In the genomic region with DNA sequence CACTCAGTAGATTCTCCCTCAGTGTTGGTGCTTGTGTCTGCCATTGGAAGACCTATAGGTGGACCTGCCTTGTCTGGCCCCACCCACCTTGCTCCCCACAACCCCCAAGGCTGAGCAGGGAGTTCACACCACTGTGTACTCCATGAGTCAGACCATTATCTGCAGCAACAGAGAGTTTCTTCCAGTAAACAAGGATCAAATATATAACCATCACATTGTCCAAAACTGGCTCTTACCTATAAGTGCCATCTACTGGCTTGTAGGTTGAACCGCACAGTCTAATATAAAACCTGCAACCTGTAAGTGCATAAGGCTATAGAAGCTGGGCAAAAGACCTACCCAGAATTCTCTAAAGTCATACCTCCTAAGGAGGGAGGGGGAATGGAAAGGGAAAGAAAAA, we compare ENCODE assay signal across 21 cellular contexts. TPM values are rescaled to one million over a fixed set of nuclear protein-coding genes. Genes with fewer than 3 reads are reported as not detected.
DNase-seq lines count a peak whose midpoint lies in the region; ATAC-seq, FAIRE-seq and TF ChIP-seq lines count a peak whose summit lies in the region.
"Had no signal": no experiment of that assay in that cellular context is flagged by ENCODE, and none has a peak within 500 bp of the region (broad histone marks: within the 10 kb centered on the region; RNA-seq: fewer than 3 reads in every experiment).

No MANE protein-coding gene starts in this region.

- H3K9ac ChIP-seq in OCI-LY3 (ENCODE audit: low read length) (no peak overlapping the region), endodermal cell (ENCODE audit: extremely low read depth, low read length, poor library complexity, severe bottlenecking) (no peak overlapping the region), HepG2 (ENCODE audit: insufficient read depth, low read depth, low read length) (no peak overlapping the region)
- H3K9ac ChIP-seq: neural progenitor cell had no signal

- H3K27ac Mint-ChIP-seq in GM23338 (0 out of 2 replicates have a peak overlapping the region, but pooled peaks have one; percentile 59), endodermal cell (no peak overlapping the region)
- H3K27ac Mint-ChIP-seq: activated CD4-positive, alpha-beta memory T cell treated with anti-CD3 and anti-CD28 coated beads, Interleukin-2, amount 10 ng/mL, durations not matched to agents 7 days and 5 days; activated naive CD8-positive, alpha-beta T cell treated with anti-CD3 and anti-CD28 coated beads, Interleukin-2, amount 10 ng/mL, durations not matched to agents 7 days and 5 days; mesothelial cell of epicardium; neural progenitor cell; T-cell had no signal

- WGBS in endodermal cell (ENCODE audit: insufficient coverage in 1 of 2, insufficient read length in 1 of 2), 2 experiments, result 100% methylated on average over 1 of the region's 1 CpG; no CpG with 5 or more reads in 1 of the 2 experiments
- 100% methylated on average over 1 of the region's 1 CpG for WGBS in HepG2 (ENCODE audit: low lambda C conversion rate)

- H3K27me3 ChIP-seq in GM23338 (ENCODE audit: insufficient read depth), result no peaks in the 10 kb centered on the region
- no peaks in the 10 kb centered on the region for H3K27me3 ChIP-seq in OCI-LY3 (ENCODE audit: low read depth, low read length)
- H3K27me3 ChIP-seq in endodermal cell (ENCODE audit: control insufficient read depth, insufficient read depth, low read length, poor library complexity, severe bottlenecking), result no peaks in the 10 kb centered on the region
- no peaks in the 10 kb centered on the region for H3K27me3 ChIP-seq in HepG2 (ENCODE audit: control insufficient read depth in 1 of 2, insufficient read depth in 2 of 2, low read length in 2 of 2)
- H3K27me3 ChIP-seq: cardiac muscle cell, neural progenitor cell had no signal

- no peaks in the 10 kb centered on the region for H3K27me3 Mint-ChIP-seq in GM23338 (ENCODE audit: insufficient read depth, low read depth, poor library complexity)
- H3K27me3 Mint-ChIP-seq in endodermal cell (ENCODE audit: insufficient read depth), result no peaks in the 10 kb centered on the region
- H3K27me3 Mint-ChIP-seq: activated CD4-positive, alpha-beta memory T cell treated with anti-CD3 and anti-CD28 coated beads, Interleukin-2, amount 10 ng/mL, durations not matched to agents 7 days and 5 days; activated naive CD8-positive, alpha-beta T cell treated with anti-CD3 and anti-CD28 coated beads, Interleukin-2, amount 10 ng/mL, durations not matched to agents 7 days and 5 days; T-cell had no signal

- TF ChIP-seq RAD21 in HepG2 (CRISPR knock-in tag; IDR thresholded peaks at IDR 0.05), result no peak

- DNase-seq in GM23338 (ENCODE audit: low spot score) (no peak), endodermal cell (no peak), HepG2 (ENCODE audit: low spot score) (peak; percentile 34), D341Med (ENCODE audit: low spot score) (no peak), H54 (ENCODE audit: insufficient read length, low spot score) (no peak)
- DNase-seq in activated naive CD4-positive, alpha-beta T cell treated with Interleukin-2 at 50 U/mL for 16 hours, result no peak
- DNase-seq: activated CD4-positive, alpha-beta memory T cell treated with anti-CD3 and anti-CD28 coated beads, Interleukin-2, amount 10 ng/mL, durations not matched to agents 7 days and 5 days; activated naive CD8-positive, alpha-beta T cell treated with anti-CD3 and anti-CD28 coated beads, Interleukin-2, amount 10 ng/mL, durations not matched to agents 7 days and 5 days; COR-L47; kidney glomerular epithelial cell; NCI-H1436; stimulated activated CD8-positive, alpha-beta memory T cell treated with anti-CD3 and anti-CD28 coated beads, Interleukin-4, amount 100 ng/mL, for 48 hours; substantia nigra; T-cell had no signal

- FAIRE-seq in HepG2 (lab: Jason Lieb, UNC) (no peak), H54 (lab: Jason Lieb, UNC) (no peak)

- H3F3A ChIP-seq in GM23338 (replicated peaks; ENCODE audit: low read depth), result no peaks in the 10 kb centered on the region

- H3K36me3 Mint-ChIP-seq in GM23338 (ENCODE audit: low read depth) (peaks cover 25% of the 10 kb centered on the region), endodermal cell (ENCODE audit: low read depth) (peaks cover 33% of the 10 kb centered on the region)

- TF ChIP-seq CTCF in GM23338 (conservative IDR thresholded peaks at IDR 0.05; ENCODE audit: low read depth in 2 of 2), result peak; percentile 25 to 38; a peak in 3 of 4 replicates
- peak; percentile 33 for TF ChIP-seq CTCF in OCI-LY3 (IDR thresholded peaks at IDR 0.05; ENCODE audit: low read depth, low read length)
- peak; percentile 49 for TF ChIP-seq CTCF in endodermal cell (conservative IDR thresholded peaks at IDR 0.05)
- peak; percentile 49 for TF ChIP-seq CTCF in HepG2 (CRISPR knock-in tag; IDR thresholded peaks at IDR 0.05)

- intact Hi-C loops in HepG2 (cut with micrococcal nuclease; ENCODE audit: unreplicated experiment), result loop anchor here (2.0 to 5.0 kb wide), 2 partner anchors 34 to 131 kb away; no protein-coding TSS in a partner anchor

- no peak for ATAC-seq in GM23338
- ATAC-seq in HepG2, result peak; percentile 76
- ATAC-seq in HG02610 (IDR thresholded peaks at IDR 0.05; ENCODE audit: unreplicated experiment), result no peak
- ATAC-seq: T-cell had no signal

- no TSS peak for BruUV-seq in HepG2 (replicated peaks; lab: Mats Ljungman, UMichigan)

- H3K9me3 ChIP-seq in OCI-LY3 (ENCODE audit: insufficient read depth, low read length) (no peaks in the 10 kb centered on the region), endodermal cell (ENCODE audit: control insufficient read depth, low read length) (peaks cover 29% of the 10 kb centered on the region), HepG2 (ENCODE audit: low read length) (peaks cover 38% of the 10 kb centered on the region)

- peaks cover 22% of the 10 kb centered on the region for H3K9me3 Mint-ChIP-seq in GM23338
- H3K9me3 Mint-ChIP-seq in endodermal cell, result peaks cover 31% of the 10 kb centered on the region

- 0 out of 2 replicates have a peak, but pooled peaks cover 3% of the 10 kb centered on the region for H3K79me2 ChIP-seq in GM23338 (replicated peaks; ENCODE audit: insufficient read depth)
- no peaks in the 10 kb centered on the region for H3K79me2 ChIP-seq in OCI-LY3 (ENCODE audit: low read length)
- peaks cover 2% of the 10 kb centered on the region for H3K79me2 ChIP-seq in HepG2 (ENCODE audit: insufficient read depth, low read length)

- TF ChIP-seq POLR2A in HepG2 (IDR thresholded peaks at IDR 0.05; ENCODE audit: insufficient read depth in 1 of 2, low read depth in 2 of 2, low read length in 2 of 2) (no peak), H54 (IDR thresholded peaks at IDR 0.05; ENCODE audit: low read depth, low read length) (no peak)

- H3K4me3 ChIP-seq in GM23338 (no peak overlapping the region), OCI-LY3 (ENCODE audit: low read length) (no peak overlapping the region), endodermal cell (ENCODE audit: low read length) (no peak overlapping the region), HepG2 (replicated peaks in 1 of 3; ENCODE audit: insufficient read depth in 1 of 3, low read depth in 2 of 3, low read length in 3 of 3) (no peak overlapping the region)
- H3K4me3 ChIP-seq: cardiac muscle cell, neural progenitor cell had no signal

- H3K4me1 ChIP-seq in GM23338 (ENCODE audit: insufficient read depth), result no peaks in the 10 kb centered on the region
- no peaks in the 10 kb centered on the region for H3K4me1 ChIP-seq in OCI-LY3 (ENCODE audit: low read length)
- no peaks in the 10 kb centered on the region for H3K4me1 ChIP-seq in endodermal cell (ENCODE audit: control insufficient read depth, insufficient read depth, low read length)
- H3K4me1 ChIP-seq in HepG2 (ENCODE audit: insufficient read depth, low read length), result peaks cover 10% of the 10 kb centered on the region; the same call in 1 of the 2 replicates
- H3K4me1 ChIP-seq: neural progenitor cell had no signal

- POLR2A ChIA-PET in HepG2 (lab: Yijun Ruan, JAX), result no interaction called here

- H3K36me3 ChIP-seq in GM23338 (ENCODE audit: insufficient read depth) (no peaks in the 10 kb centered on the region), OCI-LY3 (replicated peaks; ENCODE audit: low read depth, low read length) (peaks cover 3% of the 10 kb centered on the region), endodermal cell (ENCODE audit: control insufficient read depth, insufficient read depth, low read length) (no peaks in the 10 kb centered on the region), HepG2 (replicated peaks in 1 of 2; ENCODE audit: control insufficient read depth in 1 of 2, insufficient read depth in 2 of 2, low read length in 2 of 2) (0 out of 5 replicates have a peak, but pooled peaks cover 0 to 3% of the 10 kb centered on the region in 2 experiments)
- H3K36me3 ChIP-seq: cardiac muscle cell had no signal

- H3K9me2 ChIP-seq in GM23338 (ENCODE audit: insufficient read depth), result no peaks in the 10 kb centered on the region; the same call in 1 of the 2 replicates

- H4K20me1 ChIP-seq in GM23338 (replicated peaks; ENCODE audit: insufficient read depth), result no peaks in the 10 kb centered on the region
- no peaks in the 10 kb centered on the region for H4K20me1 ChIP-seq in OCI-LY3 (ENCODE audit: insufficient read depth, low read length)
- H4K20me1 ChIP-seq in HepG2 (ENCODE audit: insufficient read depth, low read length), result no peaks in the 10 kb centered on the region

- H3K4me2 ChIP-seq in GM23338 (no peak overlapping the region), OCI-LY3 (ENCODE audit: low read length) (no peak overlapping the region), HepG2 (ENCODE audit: low read depth, low read length) (no peak overlapping the region)
- H3K4me2 ChIP-seq: neural progenitor cell had no signal

- no peak overlapping the region for H2AFZ ChIP-seq in GM23338
- H2AFZ ChIP-seq in OCI-LY3 (ENCODE audit: low read depth, low read length), result no peak overlapping the region
- H2AFZ ChIP-seq in HepG2 (ENCODE audit: low read length), result no peak overlapping the region
- H2AFZ ChIP-seq: neural progenitor cell had no signal

- H3K4me3 Mint-ChIP-seq in GM23338 (no peak overlapping the region), endodermal cell (no peak overlapping the region)
- H3K4me3 Mint-ChIP-seq: activated CD4-positive, alpha-beta memory T cell treated with anti-CD3 and anti-CD28 coated beads, Interleukin-2, amount 10 ng/mL, durations not matched to agents 7 days and 5 days; activated naive CD8-positive, alpha-beta T cell treated with anti-CD3 and anti-CD28 coated beads, Interleukin-2, amount 10 ng/mL, durations not matched to agents 7 days and 5 days; mesothelial cell of epicardium; neural progenitor cell; T-cell had no signal

- H3K4me1 Mint-ChIP-seq in GM23338 (no peaks in the 10 kb centered on the region), endodermal cell (no peaks in the 10 kb centered on the region)
- H3K4me1 Mint-ChIP-seq: activated CD4-positive, alpha-beta memory T cell treated with anti-CD3 and anti-CD28 coated beads, Interleukin-2, amount 10 ng/mL, durations not matched to agents 7 days and 5 days; mesothelial cell of epicardium; neural progenitor cell; T-cell had no signal

- in situ Hi-C loops in HepG2 (cut with HindIII; ENCODE audit: extremely low pct_ligation_motif_present, low pct_unique_long_range_greater_than_20kb), result no loop called here

- H3K27ac ChIP-seq in GM23338 (ENCODE audit: low read depth), result no peak overlapping the region
- H3K27ac ChIP-seq in OCI-LY3 (ENCODE audit: low read length), result no peak overlapping the region
- H3K27ac ChIP-seq in endodermal cell (ENCODE audit: low read depth, low read length), result no peak overlapping the region
- H3K27ac ChIP-seq in HepG2 (ENCODE audit: extremely low read length, insufficient read depth, low read length), result no peak overlapping the region
- H3K27ac ChIP-seq: cardiac muscle cell, neural progenitor cell had no signal

- CTCF ChIA-PET in HepG2 (lab: Yijun Ruan, JAX; ENCODE audit: low intra/inter-chr PET ratio, low total read pairs), result interaction anchor here (1.2 to 1.5 kb wide), 2 partner anchors 34 to 130 kb away, joined by 5 to 13 read pairs; no protein-coding TSS in a partner anchor

- no peak for TF ChIP-seq EP300 in HepG2 (IDR thresholded peaks at IDR 0.05; ENCODE audit: low read depth in 2 of 2, low read length in 2 of 2)
- no peak for TF ChIP-seq EP300 in HepG2 (CRISPR knock-in tag; IDR thresholded peaks at IDR 0.05; ENCODE audit: borderline replicate concordance)

RNA-seq across cellular contexts. Expression of a gene that starts 7.9 kb away (rescaled TPM):
- total RNA-seq in GM23338 (2014; rRNA removed; shearing (Covaris generic)), result 3.6 and 6.1 TPM in 2 replicates
- polyA plus RNA-seq in GM23338 (2016; fragmentation: Nextera tagmentation; extraction: Ambion mirVana) (not detected in 2 replicates), HepG2 (2011; rRNA removed) (0.27 and 0.33 TPM in 2 replicates)
- total RNA-seq in endodermal cell (1 to 10 TPM; 1.2 to 5.1 TPM), HepG2 (2016; rRNA removed; fragmentation: Illumina TruSeq; extraction: Trizol) (0.46 and 1.3 TPM in 2 replicates)
- polyA plus RNA-seq in endodermal cell (2013, experiment 1 of 2), result 0.18 TPM
- 0.37 TPM for polyA plus RNA-seq in endodermal cell (2013, experiment 2 of 2)
- not detected in 2 replicates for total RNA-seq in HepG2 (2016; cell fraction: cytosol; rRNA removed; fragmentation: Illumina TruSeq; extraction: Trizol; ENCODE audit: low read depth)
- total RNA-seq in HepG2 (2016; cell fraction: insoluble cytoplasmic fraction; rRNA removed; fragmentation: Illumina TruSeq; extraction: Trizol), result 0.15 and 1.4 TPM in 2 replicates
- total RNA-seq in HepG2 (2016; cell fraction: membrane; rRNA removed; fragmentation: Illumina TruSeq; extraction: Trizol), result not detected in 2 replicates
- 9.6 and 11.5 TPM in 2 replicates for total RNA-seq in HepG2 (2016; cell fraction: nucleus; rRNA removed; fragmentation: Illumina TruSeq; extraction: Trizol)
- polyA plus RNA-seq in HepG2 (2011; cell fraction: cytosol; rRNA removed), result not detected in 2 replicates
- 0.85 and 1.1 TPM in 2 replicates for polyA plus RNA-seq in HepG2 (2011; cell fraction: nucleus; rRNA removed)
- polyA plus RNA-seq in HepG2 (2012), result not detected in 2 replicates
- polyA plus RNA-seq in HepG2 (2016; cell fraction: cytosol; fragmentation: Illumina TruSeq; extraction: Trizol; ENCODE audit: low read depth), result not detected in 2 replicates
- not detected in 2 replicates for polyA plus RNA-seq in HepG2 (2016; cell fraction: insoluble cytoplasmic fraction; fragmentation: Illumina TruSeq; extraction: Trizol; ENCODE audit: low read depth)
- polyA plus RNA-seq in HepG2 (2016; cell fraction: membrane; fragmentation: Illumina TruSeq; extraction: Trizol; ENCODE audit: low read depth), result not detected in 2 replicates
- polyA plus RNA-seq in HepG2 (2016; cell fraction: nucleus; fragmentation: Illumina TruSeq; extraction: Trizol; ENCODE audit: insufficient read depth, low read depth), result 0.29 and 0.65 TPM in 2 replicates
- polyA minus RNA-seq in HepG2 (2011; rRNA and poly(A)+ RNA removed; ENCODE audit: low replicate concordance), result 2.6 and 3.8 TPM in 2 replicates
- not detected in 2 replicates for polyA minus RNA-seq in HepG2 (2011; cell fraction: cytosol; rRNA and poly(A)+ RNA removed)
- polyA minus RNA-seq in HepG2 (2011; cell fraction: nucleus; rRNA and poly(A)+ RNA removed), result 42.8 and 44.7 TPM in 2 replicates
- total RNA-seq: G401 had no signal
- polyA plus RNA-seq: cardiac muscle cell had no signal

RNA-seq across cellular contexts. Expression of a gene that starts 17.4 kb away (rescaled TPM):
- total RNA-seq in GM23338 (2014; rRNA removed; shearing (Covaris generic)), result 8.3 and 19.0 TPM in 2 replicates
- polyA plus RNA-seq in GM23338 (2016; fragmentation: Nextera tagmentation; extraction: Ambion mirVana) (34.2 and 42.9 TPM in 2 replicates), HepG2 (2011; rRNA removed) (5.3 and 6.4 TPM in 2 replicates)
- total RNA-seq in endodermal cell (10 to 100 TPM; 13.4 to 42.6 TPM), HepG2 (2016; rRNA removed; fragmentation: Illumina TruSeq; extraction: Trizol) (5.5 and 18.8 TPM in 2 replicates)
- polyA plus RNA-seq in endodermal cell (2013, experiment 1 of 2), result 2.9 TPM
- polyA plus RNA-seq in endodermal cell (2013, experiment 2 of 2), result 5.7 TPM
- 13.1 and 13.6 TPM in 2 replicates for total RNA-seq in HepG2 (2016; cell fraction: cytosol; rRNA removed; fragmentation: Illumina TruSeq; extraction: Trizol; ENCODE audit: low read depth)
- 6.6 and 18.8 TPM in 2 replicates for total RNA-seq in HepG2 (2016; cell fraction: insoluble cytoplasmic fraction; rRNA removed; fragmentation: Illumina TruSeq; extraction: Trizol)
- 4.7 and 7.6 TPM in 2 replicates for total RNA-seq in HepG2 (2016; cell fraction: membrane; rRNA removed; fragmentation: Illumina TruSeq; extraction: Trizol)
- total RNA-seq in HepG2 (2016; cell fraction: nucleus; rRNA removed; fragmentation: Illumina TruSeq; extraction: Trizol), result 87.8 and 89.7 TPM in 2 replicates
- 4.5 and 5.0 TPM in 2 replicates for polyA plus RNA-seq in HepG2 (2011; cell fraction: cytosol; rRNA removed)
- 14.4 and 22.7 TPM in 2 replicates for polyA plus RNA-seq in HepG2 (2011; cell fraction: nucleus; rRNA removed)
- polyA plus RNA-seq in HepG2 (2012), result 3.9 and 5.7 TPM in 2 replicates
- polyA plus RNA-seq in HepG2 (2016; cell fraction: cytosol; fragmentation: Illumina TruSeq; extraction: Trizol; ENCODE audit: low read depth), result 1.4 and 1.7 TPM in 2 replicates
- 1.7 and 3.4 TPM in 2 replicates for polyA plus RNA-seq in HepG2 (2016; cell fraction: insoluble cytoplasmic fraction; fragmentation: Illumina TruSeq; extraction: Trizol; ENCODE audit: low read depth)
- polyA plus RNA-seq in HepG2 (2016; cell fraction: membrane; fragmentation: Illumina TruSeq; extraction: Trizol; ENCODE audit: low read depth), result 3.5 and 3.9 TPM in 2 replicates
- 10.0 and 13.8 TPM in 2 replicates for polyA plus RNA-seq in HepG2 (2016; cell fraction: nucleus; fragmentation: Illumina TruSeq; extraction: Trizol; ENCODE audit: insufficient read depth, low read depth)
- polyA minus RNA-seq in HepG2 (2011; rRNA and poly(A)+ RNA removed; ENCODE audit: low replicate concordance), result 17.3 and 25.1 TPM in 2 replicates
- 8.8 and 9.3 TPM in 2 replicates for polyA minus RNA-seq in HepG2 (2011; cell fraction: cytosol; rRNA and poly(A)+ RNA removed)
- 310 and 318 TPM in 2 replicates for polyA minus RNA-seq in HepG2 (2011; cell fraction: nucleus; rRNA and poly(A)+ RNA removed)

RNA-seq across cellular contexts. Expression of a gene that starts 27.6 kb away (rescaled TPM):
- 0.69 TPM in 1 of 2 replicates, not detected in the other for total RNA-seq in GM23338 (2014; rRNA removed; shearing (Covaris generic))
- polyA plus RNA-seq in GM23338 (2016; fragmentation: Nextera tagmentation; extraction: Ambion mirVana) (0.36 TPM in 1 of 2 replicates, not detected in the other), HepG2 (2011; rRNA removed) (0.48 and 1.3 TPM in 2 replicates)
- total RNA-seq in endodermal cell (1 to 10 TPM in 1 of 2 donors, not detected in 1; 1.2 TPM), HepG2 (2016; rRNA removed; fragmentation: Illumina TruSeq; extraction: Trizol) (0.24 TPM in 1 of 2 replicates, not detected in the other)
- polyA plus RNA-seq in endodermal cell (2013, experiment 1 of 2), result not detected
- polyA plus RNA-seq in endodermal cell (2013, experiment 2 of 2), result not detected
- 0.44 TPM in 1 of 2 replicates, not detected in the other for total RNA-seq in HepG2 (2016; cell fraction: cytosol; rRNA removed; fragmentation: Illumina TruSeq; extraction: Trizol; ENCODE audit: low read depth)
- total RNA-seq in HepG2 (2016; cell fraction: insoluble cytoplasmic fraction; rRNA removed; fragmentation: Illumina TruSeq; extraction: Trizol), result not detected in 2 replicates
- total RNA-seq in HepG2 (2016; cell fraction: membrane; rRNA removed; fragmentation: Illumina TruSeq; extraction: Trizol), result not detected in 2 replicates
- total RNA-seq in HepG2 (2016; cell fraction: nucleus; rRNA removed; fragmentation: Illumina TruSeq; extraction: Trizol), result 0.81 TPM in 1 of 2 replicates, not detected in the other
- 0.97 and 1.1 TPM in 2 replicates for polyA plus RNA-seq in HepG2 (2011; cell fraction: cytosol; rRNA removed)
- 1.5 and 2.1 TPM in 2 replicates for polyA plus RNA-seq in HepG2 (2011; cell fraction: nucleus; rRNA removed)
- polyA plus RNA-seq in HepG2 (2012), result 0.77 and 1.9 TPM in 2 replicates
- not detected in 2 replicates for polyA plus RNA-seq in HepG2 (2016; cell fraction: cytosol; fragmentation: Illumina TruSeq; extraction: Trizol; ENCODE audit: low read depth)
- polyA plus RNA-seq in HepG2 (2016; cell fraction: insoluble cytoplasmic fraction; fragmentation: Illumina TruSeq; extraction: Trizol; ENCODE audit: low read depth), result not detected in 2 replicates
- not detected in 2 replicates for polyA plus RNA-seq in HepG2 (2016; cell fraction: membrane; fragmentation: Illumina TruSeq; extraction: Trizol; ENCODE audit: low read depth)
- not detected in 2 replicates for polyA plus RNA-seq in HepG2 (2016; cell fraction: nucleus; fragmentation: Illumina TruSeq; extraction: Trizol; ENCODE audit: insufficient read depth, low read depth)
- 0.76 and 5.4 TPM in 2 replicates for polyA minus RNA-seq in HepG2 (2011; rRNA and poly(A)+ RNA removed; ENCODE audit: low replicate concordance)
- not detected in 2 replicates for polyA minus RNA-seq in HepG2 (2011; cell fraction: cytosol; rRNA and poly(A)+ RNA removed)
- 4.0 and 4.8 TPM in 2 replicates for polyA minus RNA-seq in HepG2 (2011; cell fraction: nucleus; rRNA and poly(A)+ RNA removed)
- total RNA-seq: activated CD4-positive, alpha-beta memory T cell treated with anti-CD3 and anti-CD28 coated beads, Interleukin-2, amount 10 ng/mL, durations not matched to agents 7 days and 5 days; activated naive CD8-positive, alpha-beta T cell treated with anti-CD3 and anti-CD28 coated beads, Interleukin-2, amount 10 ng/mL, durations not matched to agents 7 days and 5 days; cardiac muscle cell; G401; mesothelial cell of epicardium; pulmonary artery endothelial cell; T-cell had no signal

RNA-seq across cellular contexts. Expression of a gene that starts 37.6 kb away (rescaled TPM):
- total RNA-seq in GM23338 (2014; rRNA removed; shearing (Covaris generic)), result 4.9 and 5.9 TPM in 2 replicates
- 1.1 and 2.6 TPM in 2 replicates for polyA plus RNA-seq in GM23338 (2016; fragmentation: Nextera tagmentation; extraction: Ambion mirVana)
- total RNA-seq in endodermal cell, result 1 to 10 TPM; 2.0 to 8.1 TPM
- 0.82 TPM for polyA plus RNA-seq in endodermal cell (2013, experiment 1 of 2)
- polyA plus RNA-seq in endodermal cell (2013, experiment 2 of 2), result 1.5 TPM
- 0.32 and 2.3 TPM in 2 replicates for total RNA-seq in HepG2 (2016; rRNA removed; fragmentation: Illumina TruSeq; extraction: Trizol)
- not detected in 2 replicates for total RNA-seq in HepG2 (2016; cell fraction: cytosol; rRNA removed; fragmentation: Illumina TruSeq; extraction: Trizol; ENCODE audit: low read depth)
- 0.15 and 1.6 TPM in 2 replicates for total RNA-seq in HepG2 (2016; cell fraction: insoluble cytoplasmic fraction; rRNA removed; fragmentation: Illumina TruSeq; extraction: Trizol)
- 0.19 and 0.21 TPM in 2 replicates for total RNA-seq in HepG2 (2016; cell fraction: membrane; rRNA removed; fragmentation: Illumina TruSeq; extraction: Trizol)
- total RNA-seq in HepG2 (2016; cell fraction: nucleus; rRNA removed; fragmentation: Illumina TruSeq; extraction: Trizol), result 13.3 and 14.1 TPM in 2 replicates
- 0.86 and 1.1 TPM in 2 replicates for polyA plus RNA-seq in HepG2 (2011; rRNA removed)
- polyA plus RNA-seq in HepG2 (2011; cell fraction: cytosol; rRNA removed), result 0.07 and 0.17 TPM in 2 replicates
- 2.7 TPM in 2 replicates for polyA plus RNA-seq in HepG2 (2011; cell fraction: nucleus; rRNA removed)
- polyA plus RNA-seq in HepG2 (2012), result 0.68 and 0.76 TPM in 2 replicates
- 0.09 and 0.14 TPM in 2 replicates for polyA plus RNA-seq in HepG2 (2016; cell fraction: cytosol; fragmentation: Illumina TruSeq; extraction: Trizol; ENCODE audit: low read depth)
- 0.33 and 0.84 TPM in 2 replicates for polyA plus RNA-seq in HepG2 (2016; cell fraction: insoluble cytoplasmic fraction; fragmentation: Illumina TruSeq; extraction: Trizol; ENCODE audit: low read depth)
- 0.31 TPM in 1 of 2 replicates, not detected in the other for polyA plus RNA-seq in HepG2 (2016; cell fraction: membrane; fragmentation: Illumina TruSeq; extraction: Trizol; ENCODE audit: low read depth)
- 3.8 and 5.2 TPM in 2 replicates for polyA plus RNA-seq in HepG2 (2016; cell fraction: nucleus; fragmentation: Illumina TruSeq; extraction: Trizol; ENCODE audit: insufficient read depth, low read depth)
- 2.8 and 4.2 TPM in 2 replicates for polyA minus RNA-seq in HepG2 (2011; rRNA and poly(A)+ RNA removed; ENCODE audit: low replicate concordance)
- not detected in 2 replicates for polyA minus RNA-seq in HepG2 (2011; cell fraction: cytosol; rRNA and poly(A)+ RNA removed)
- polyA minus RNA-seq in HepG2 (2011; cell fraction: nucleus; rRNA and poly(A)+ RNA removed), result 61.7 and 70.6 TPM in 2 replicates

RNA-seq across cellular contexts. Expression of a gene that starts 52.2 kb away (rescaled TPM):
- 2.1 TPM in 2 replicates for total RNA-seq in GM23338 (2014; rRNA removed; shearing (Covaris generic))
- polyA plus RNA-seq in GM23338 (2016; fragmentation: Nextera tagmentation; extraction: Ambion mirVana), result 4.1 and 7.9 TPM in 2 replicates
- total RNA-seq in endodermal cell, result 1 to 10 TPM; 3.8 to 7.9 TPM
- polyA plus RNA-seq in endodermal cell (2013, experiment 1 of 2), result 6.6 TPM
- 6.9 TPM for polyA plus RNA-seq in endodermal cell (2013, experiment 2 of 2)
- 1.2 and 2.3 TPM in 2 replicates for total RNA-seq in HepG2 (2016; rRNA removed; fragmentation: Illumina TruSeq; extraction: Trizol)
- 2.2 and 3.3 TPM in 2 replicates for total RNA-seq in HepG2 (2016; cell fraction: cytosol; rRNA removed; fragmentation: Illumina TruSeq; extraction: Trizol; ENCODE audit: low read depth)
- total RNA-seq in HepG2 (2016; cell fraction: insoluble cytoplasmic fraction; rRNA removed; fragmentation: Illumina TruSeq; extraction: Trizol), result 1.6 and 1.8 TPM in 2 replicates
- 1.1 and 1.9 TPM in 2 replicates for total RNA-seq in HepG2 (2016; cell fraction: membrane; rRNA removed; fragmentation: Illumina TruSeq; extraction: Trizol)
- total RNA-seq in HepG2 (2016; cell fraction: nucleus; rRNA removed; fragmentation: Illumina TruSeq; extraction: Trizol), result 9.0 and 10.0 TPM in 2 replicates
- 5.4 and 6.0 TPM in 2 replicates for polyA plus RNA-seq in HepG2 (2011; rRNA removed)
- 1.1 and 2.5 TPM in 2 replicates for polyA plus RNA-seq in HepG2 (2011; cell fraction: cytosol; rRNA removed)
- polyA plus RNA-seq in HepG2 (2011; cell fraction: nucleus; rRNA removed), result 15.3 and 20.3 TPM in 2 replicates
- 2.8 and 3.5 TPM in 2 replicates for polyA plus RNA-seq in HepG2 (2012)
- 2.4 and 2.6 TPM in 2 replicates for polyA plus RNA-seq in HepG2 (2016; cell fraction: cytosol; fragmentation: Illumina TruSeq; extraction: Trizol; ENCODE audit: low read depth)
- 1.0 TPM in 1 of 2 replicates, not detected in the other for polyA plus RNA-seq in HepG2 (2016; cell fraction: insoluble cytoplasmic fraction; fragmentation: Illumina TruSeq; extraction: Trizol; ENCODE audit: low read depth)
- polyA plus RNA-seq in HepG2 (2016; cell fraction: membrane; fragmentation: Illumina TruSeq; extraction: Trizol; ENCODE audit: low read depth), result 1.7 and 3.2 TPM in 2 replicates
- 9.3 and 13.9 TPM in 2 replicates for polyA plus RNA-seq in HepG2 (2016; cell fraction: nucleus; fragmentation: Illumina TruSeq; extraction: Trizol; ENCODE audit: insufficient read depth, low read depth)
- 13.4 and 16.6 TPM in 2 replicates for polyA minus RNA-seq in HepG2 (2011; rRNA and poly(A)+ RNA removed; ENCODE audit: low replicate concordance)
- polyA minus RNA-seq in HepG2 (2011; cell fraction: cytosol; rRNA and poly(A)+ RNA removed), result 1.6 TPM in 1 of 2 replicates, not detected in the other
- 46.4 and 48.7 TPM in 2 replicates for polyA minus RNA-seq in HepG2 (2011; cell fraction: nucleus; rRNA and poly(A)+ RNA removed)
